ENCODE assay signal across 14 cellular contexts in genomic region chr10:61135276-61135721, GRCh38.
DNase-seq lines count a peak whose midpoint lies in the region; ATAC-seq, FAIRE-seq and TF ChIP-seq lines count a peak whose summit lies in the region.
"Had no signal": no experiment of that assay in that cellular context is flagged by ENCODE, and none has a peak within 500 bp of the region (broad histone marks: within the 10 kb centered on the region; RNA-seq: fewer than 3 reads in every experiment).

No MANE protein-coding gene starts in this region.

- no peak overlapping the region for H3K9ac ChIP-seq in GM12878 (ENCODE audit: control insufficient read depth, insufficient read depth, low read length)
- H3K9ac ChIP-seq: GM23248 had no signal

- in situ Hi-C loops in GM12878 (cut with MboI): loop anchor here (5.0 to 25.0 kb wide), 2 partner anchors 152 to 702 kb away; no protein-coding TSS in a partner anchor

- POLR2A ChIA-PET in GM12878 (lab: Charles Lee): no interaction called here

- peak overlapping the region; percentile 59 for H3K4me2 ChIP-seq in GM12878 (ENCODE audit: control insufficient read depth, insufficient read depth)

- H3K4me1 ChIP-seq in GM12878 (ENCODE audit: control insufficient read depth, insufficient read depth, low read length): peaks cover 7% of the 10 kb centered on the region; the same call in 1 of the 2 replicates
- H3K4me1 ChIP-seq: prostate gland had no signal

- TF ChIP-seq CTCF in GM12878 (IDR thresholded peaks at IDR 0.05 in 2 of 3, conservative IDR thresholded peaks at IDR 0.05 in 1 of 3; ENCODE audit: control insufficient read depth in 2 of 3, extremely low read depth in 1 of 3, insufficient read depth in 1 of 3, low read depth in 3 of 3, low read length in 3 of 3) (no peak), type B pancreatic cell (conservative IDR thresholded peaks at IDR 0.05) (no peak)

- H3K27ac Mint-ChIP-seq in type B pancreatic cell: no peak overlapping the region
- H3K27ac Mint-ChIP-seq: T-cell had no signal

- TF ChIP-seq POLR2A in GM12878 (IDR thresholded peaks at IDR 0.05; ENCODE audit: low read depth, low read length): no peak

- peak in 1 of 2 experiments; percentile 8; a peak in 1 of 4 replicates for TF ChIP-seq EP300 in GM12878 (IDR thresholded peaks at IDR 0.05; ENCODE audit: borderline replicate concordance in 1 of 2, control insufficient read depth in 1 of 2, low read depth in 2 of 2, low read length in 2 of 2)

- H3K4me1 Mint-ChIP-seq in type B pancreatic cell (ENCODE audit: unreplicated experiment): peaks cover 20% of the 10 kb centered on the region
- H3K4me1 Mint-ChIP-seq: T-cell had no signal

- 16% methylated on average over 3 of the region's 3 CpGs for WGBS in GM12878 (ENCODE audit: insufficient coverage, insufficient replicate concordance, low lambda C conversion rate, missing lambda C conversion rate)

- H3K9me3 Mint-ChIP-seq in type B pancreatic cell: peaks cover 6% of the 10 kb centered on the region
- H3K9me3 Mint-ChIP-seq: T-cell had no signal

- no TSS peak for BruUV-seq in GM12878 (replicated peaks; lab: Mats Ljungman, UMichigan)

- peak; percentile 49 for DNase-seq in GM12878 (ENCODE audit: low read depth, low spot score)
- DNase-seq in HTR-8/SVneo (ENCODE audit: insufficient read length, low spot score): no peak
- DNase-seq in type B pancreatic cell (ENCODE audit: extremely low spot score, unreplicated experiment): no peak
- no peak for DNase-seq in stimulated activated naive CD4-positive, alpha-beta T cell (lab: John Stamatoyannopoulos, UW)
- DNase-seq in NCI-H226: no peak
- DNase-seq: activated gamma-delta T cell; effector memory CD4-positive, alpha-beta T cell; NCI-H2171; T-cell had no signal

- FAIRE-seq in GM12878 (lab: Jason Lieb, UNC) (peak; percentile 83), HTR-8/SVneo (lab: Jason Lieb, UNC) (no peak)

- peak overlapping the region; percentile 78 for H2AFZ ChIP-seq in GM12878 (ENCODE audit: control insufficient read depth, low read depth, low read length)
- H2AFZ ChIP-seq: GM23248 had no signal

- CTCF ChIA-PET in GM12878 (lab: Yijun Ruan, JAX): interaction anchor here (1.1 to 1.5 kb wide), 2 partner anchors 149 to 315 kb away, joined by 4 read pairs; no protein-coding TSS in a partner anchor

- RAD21 ChIA-PET in GM12878 (lab: Charles Lee; ENCODE audit: unreplicated experiment): interaction anchor here (1.8 kb wide), 1 partner anchor 10 kb away, joined by 6 read pairs; no protein-coding TSS in a partner anchor

- TF ChIP-seq RAD21 in GM12878 (IDR thresholded peaks at IDR 0.05; ENCODE audit: insufficient read depth, low read depth, low read length): no peak

- H4K20me1 ChIP-seq in GM12878 (ENCODE audit: control insufficient read depth, insufficient read depth): no peaks in the 10 kb centered on the region

- no peak overlapping the region for H3K4me3 Mint-ChIP-seq in type B pancreatic cell
- H3K4me3 Mint-ChIP-seq: T-cell had no signal

- intact Hi-C loops in GM12878 (cut with micrococcal nuclease; ENCODE audit: unreplicated experiment): loop anchor here (10.0 kb wide), 1 partner anchor 260 kb away; no protein-coding TSS in a partner anchor

- H3K36me3 ChIP-seq in GM12878 (ENCODE audit: control insufficient read depth in 2 of 2, insufficient read depth in 2 of 2, low read length in 1 of 2): no peaks in the 10 kb centered on the region
- H3K36me3 ChIP-seq: prostate gland had no signal

- H3K27me3 Mint-ChIP-seq in type B pancreatic cell: no peaks in the 10 kb centered on the region
- H3K27me3 Mint-ChIP-seq: T-cell had no signal

- no peaks in the 10 kb centered on the region for H3K36me3 Mint-ChIP-seq in type B pancreatic cell
- H3K36me3 Mint-ChIP-seq: T-cell had no signal

- H3K9me3 ChIP-seq in GM12878 (replicated peaks; ENCODE audit: control insufficient read depth, insufficient read depth, low read length): no peaks in the 10 kb centered on the region; the same call in 2 of the 3 replicates
- H3K9me3 ChIP-seq: prostate gland had no signal

- H3K27ac ChIP-seq in GM12878 (ENCODE audit: control insufficient read depth, insufficient read depth): peak overlapping the region; percentile 42; the same call in 1 of the 2 replicates
- H3K27ac ChIP-seq: GM23248, prostate gland had no signal

- ATAC-seq in GM18511 (IDR thresholded peaks at IDR 0.05; ENCODE audit: unreplicated experiment): peak; percentile 94
- ATAC-seq in GM21526 (IDR thresholded peaks at IDR 0.05; ENCODE audit: low FRiP score, unreplicated experiment): peak; percentile 95
- peak; percentile 92 for ATAC-seq in HG03135 (IDR thresholded peaks at IDR 0.05; ENCODE audit: unreplicated experiment)
- ATAC-seq in GM12878: peak; percentile 99
- ATAC-seq: T-cell had no signal

- H3K27me3 ChIP-seq in GM12878 (replicated peaks in 1 of 2; ENCODE audit: control insufficient read depth in 2 of 2, insufficient read depth in 2 of 2, low read length in 1 of 2): no peaks in the 10 kb centered on the region

- H3K79me2 ChIP-seq in GM12878 (ENCODE audit: control insufficient read depth, insufficient read depth, low read length): no peaks in the 10 kb centered on the region

- SMC1A ChIA-PET in GM12878 (lab: Charles Lee; ENCODE audit: uncharacterized antibody, unreplicated experiment): interaction anchor here (0.8 to 1.5 kb wide), 3 partner anchors 10 to 40 kb away, joined by 4 to 7 read pairs (median 5); no protein-coding TSS in a partner anchor

- no peak overlapping the region for H3K4me3 ChIP-seq in GM12878
- H3K4me3 ChIP-seq: GM23248, prostate gland had no signal

TF ChIP-seq in GM12878, 131 proteins besides CTCF, POLR2A, EP300 and RAD21 (continues in another document):
- TF ChIP-seq, protein P1, sequence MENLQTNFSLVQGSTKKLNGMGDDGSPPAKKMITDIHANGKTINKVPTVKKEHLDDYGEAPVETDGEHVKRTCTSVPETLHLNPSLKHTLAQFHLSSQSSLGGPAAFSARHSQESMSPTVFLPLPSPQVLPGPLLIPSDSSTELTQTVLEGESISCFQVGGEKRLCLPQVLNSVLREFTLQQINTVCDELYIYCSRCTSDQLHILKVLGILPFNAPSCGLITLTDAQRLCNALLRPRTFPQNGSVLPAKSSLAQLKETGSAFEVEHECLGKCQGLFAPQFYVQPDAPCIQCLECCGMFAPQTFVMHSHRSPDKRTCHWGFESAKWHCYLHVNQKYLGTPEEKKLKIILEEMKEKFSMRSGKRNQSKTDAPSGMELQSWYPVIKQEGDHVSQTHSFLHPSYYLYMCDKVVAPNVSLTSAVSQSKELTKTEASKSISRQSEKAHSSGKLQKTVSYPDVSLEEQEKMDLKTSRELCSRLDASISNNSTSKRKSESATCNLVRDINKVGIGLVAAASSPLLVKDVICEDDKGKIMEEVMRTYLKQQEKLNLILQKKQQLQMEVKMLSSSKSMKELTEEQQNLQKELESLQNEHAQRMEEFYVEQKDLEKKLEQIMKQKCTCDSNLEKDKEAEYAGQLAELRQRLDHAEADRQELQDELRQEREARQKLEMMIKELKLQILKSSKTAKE (IDR thresholded peaks at IDR 0.05; ENCODE audit: low read depth, poor library complexity, severe bottlenecking): peak; percentile 40
- TF ChIP-seq TBL1XR1 (IDR thresholded peaks at IDR 0.05; ENCODE audit: low read depth, low read length): no peak
- TF ChIP-seq CBFB (IDR thresholded peaks at IDR 0.05; ENCODE audit: low read depth): no peak
- TF ChIP-seq, protein P2, sequence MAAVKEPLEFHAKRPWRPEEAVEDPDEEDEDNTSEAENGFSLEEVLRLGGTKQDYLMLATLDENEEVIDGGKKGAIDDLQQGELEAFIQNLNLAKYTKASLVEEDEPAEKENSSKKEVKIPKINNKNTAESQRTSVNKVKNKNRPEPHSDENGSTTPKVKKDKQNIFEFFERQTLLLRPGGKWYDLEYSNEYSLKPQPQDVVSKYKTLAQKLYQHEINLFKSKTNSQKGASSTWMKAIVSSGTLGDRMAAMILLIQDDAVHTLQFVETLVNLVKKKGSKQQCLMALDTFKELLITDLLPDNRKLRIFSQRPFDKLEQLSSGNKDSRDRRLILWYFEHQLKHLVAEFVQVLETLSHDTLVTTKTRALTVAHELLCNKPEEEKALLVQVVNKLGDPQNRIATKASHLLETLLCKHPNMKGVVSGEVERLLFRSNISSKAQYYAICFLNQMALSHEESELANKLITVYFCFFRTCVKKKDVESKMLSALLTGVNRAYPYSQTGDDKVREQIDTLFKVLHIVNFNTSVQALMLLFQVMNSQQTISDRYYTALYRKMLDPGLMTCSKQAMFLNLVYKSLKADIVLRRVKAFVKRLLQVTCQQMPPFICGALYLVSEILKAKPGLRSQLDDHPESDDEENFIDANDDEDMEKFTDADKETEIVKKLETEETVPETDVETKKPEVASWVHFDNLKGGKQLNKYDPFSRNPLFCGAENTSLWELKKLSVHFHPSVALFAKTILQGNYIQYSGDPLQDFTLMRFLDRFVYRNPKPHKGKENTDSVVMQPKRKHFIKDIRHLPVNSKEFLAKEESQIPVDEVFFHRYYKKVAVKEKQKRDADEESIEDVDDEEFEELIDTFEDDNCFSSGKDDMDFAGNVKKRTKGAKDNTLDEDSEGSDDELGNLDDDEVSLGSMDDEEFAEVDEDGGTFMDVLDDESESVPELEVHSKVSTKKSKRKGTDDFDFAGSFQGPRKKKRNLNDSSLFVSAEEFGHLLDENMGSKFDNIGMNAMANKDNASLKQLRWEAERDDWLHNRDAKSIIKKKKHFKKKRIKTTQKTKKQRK (IDR thresholded peaks at IDR 0.05; ENCODE audit: low read depth, low read length): no peak
- TF ChIP-seq CBX3 (IDR thresholded peaks at IDR 0.05; ENCODE audit: borderline replicate concordance, low read depth): no peak
- TF ChIP-seq TAF1 (IDR thresholded peaks at IDR 0.05; ENCODE audit: borderline replicate concordance, low read depth, low read length): no peak
